8 cellular contexts compared by ENCODE assay signal in the genomic region with DNA sequence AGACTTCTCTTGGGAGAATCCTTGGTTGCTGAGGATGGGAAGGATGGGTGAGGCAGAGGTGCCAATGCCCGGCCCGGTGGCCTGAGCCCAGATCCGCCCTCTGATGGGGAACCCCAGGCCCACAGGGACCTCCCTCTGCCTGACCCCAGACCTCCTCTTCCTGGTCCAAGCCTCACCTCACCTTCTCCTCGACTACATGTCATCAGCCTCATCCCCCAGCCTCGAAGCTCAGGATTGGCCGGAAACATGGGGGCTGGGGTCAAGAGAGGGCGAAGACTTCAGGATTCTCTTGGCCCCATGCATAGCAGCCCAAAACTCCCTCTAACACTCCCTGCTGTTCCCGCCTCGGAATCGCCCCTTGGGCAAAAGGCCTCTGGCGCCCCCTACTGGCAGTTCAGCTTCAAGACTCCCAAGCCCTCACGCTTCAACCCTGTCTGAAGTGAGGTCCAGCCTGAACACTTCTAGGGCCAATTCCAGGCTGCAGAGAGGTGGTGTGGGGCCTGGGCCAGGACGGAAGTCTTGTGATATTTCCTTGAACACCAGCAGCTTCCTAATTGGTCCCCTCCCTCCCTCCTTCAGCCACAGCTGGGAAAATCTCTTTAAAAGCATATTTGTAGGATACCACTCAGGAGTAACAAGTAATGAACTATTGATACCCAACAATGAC. TPM values are rescaled to one million over a fixed set of nuclear protein-coding genes. Genes with fewer than 3 reads are reported as not detected.
DNase-seq lines count a peak whose midpoint lies in the region; ATAC-seq and TF ChIP-seq lines count a peak whose summit lies in the region.

No MANE protein-coding gene starts in this region.

- H3K4me1 ChIP-seq in liver (ENCODE audit: control insufficient read depth in 4 of 4, insufficient read depth in 4 of 4, low read length in 3 of 4) = peaks cover 0 to 16% (median 13%) of the 10 kb centered on the region in 4 donors

- WGBS in liver = 13% methylated on average over 13 of the region's 13 CpGs

- H3K27ac ChIP-seq in cingulate gyrus (ENCODE audit: low read depth, low read length) (peak overlapping the region; percentile 7), liver (ENCODE audit: low read depth in 1 of 2, low read length in 2 of 2) (no peak overlapping the region)

- TF ChIP-seq CTCF in liver (IDR thresholded peaks at IDR 0.05; ENCODE audit: low read depth, low read length, missing input control) = peak; percentile 98

- no peak overlapping the region for H3K4me3 ChIP-seq in liver (ENCODE audit: low read depth in 1 of 3, low read length in 3 of 3)

- peak; percentile 100 for TF ChIP-seq RAD21 in liver (IDR thresholded peaks at IDR 0.05)

- H3K9me3 ChIP-seq in liver (ENCODE audit: control insufficient read depth in 4 of 4, low read length in 3 of 4) = no peaks in the 10 kb centered on the region

- H3K9ac ChIP-seq in liver (ENCODE audit: low read depth in 1 of 2, low read length in 2 of 2) = no peak overlapping the region

- H3K36me3 ChIP-seq in liver (ENCODE audit: control insufficient read depth in 4 of 4, insufficient read depth in 3 of 4, low read depth in 1 of 4, low read length in 3 of 4) = no peaks in the 10 kb centered on the region

- ATAC-seq in HG03108 (IDR thresholded peaks at IDR 0.05; ENCODE audit: unreplicated experiment) = peak; percentile 54
- ATAC-seq in HG03442 (IDR thresholded peaks at IDR 0.05; ENCODE audit: unreplicated experiment) = no peak

- in situ Hi-C loops in Caki2 (cut with HindIII; ENCODE audit: low pct_unique_long_range_greater_than_20kb, low sequenced_read_pairs) = no loop called here

- H3K27me3 ChIP-seq in liver (ENCODE audit: control insufficient read depth in 4 of 4, insufficient read depth in 4 of 4, low read length in 3 of 4) = no peaks in the 10 kb centered on the region

- DNase-seq in Caki2 (ENCODE audit: low read depth) (peak; percentile 64), NCI-H526 treated with DMSO at 0.1 percent for 48 hours (lab: John Stamatoyannopoulos, UW) (peak; percentile 69)
- DNase-seq in activated CD4-positive, alpha-beta T cell treated with anti-CD3 and anti-CD28 coated beads, Interleukin-2, amount 50 U/mL, for 1 hour = peak; percentile 92
- peak; percentile 89 to 91 (median 90) for DNase-seq in stimulated activated CD4-positive, alpha-beta T cell treated with anti-CD3 and anti-CD28 coated beads, TNF-alpha, amount 100 ng/mL, for 24 hours (ENCODE audit: low read depth in 3 of 3)

TF ChIP-seq in liver, 16 proteins besides CTCF, POLR2A, EP300 and RAD21:
- no peak for TF ChIP-seq SP1 (IDR thresholded peaks at IDR 0.05)
- no peak for TF ChIP-seq TAF1 (conservative IDR thresholded peaks at IDR 0.05)
- TF ChIP-seq JUND (IDR thresholded peaks at IDR 0.05) = no peak
- TF ChIP-seq NR2F2 (IDR thresholded peaks at IDR 0.05) = peak; percentile 18
- TF ChIP-seq HNF4G (IDR thresholded peaks at IDR 0.05) = no peak
- TF ChIP-seq EGR1 (IDR thresholded peaks at IDR 0.05; ENCODE audit: low read depth in 2 of 2) = no peak
- TF ChIP-seq YY1 (IDR thresholded peaks at IDR 0.05) = no peak
- no peak for TF ChIP-seq GABPA (IDR thresholded peaks at IDR 0.05 in 1 of 2, conservative IDR thresholded peaks at IDR 0.05 in 1 of 2)
- no peak for TF ChIP-seq FOXA1 (IDR thresholded peaks at IDR 0.05)
- TF ChIP-seq, protein P1, sequence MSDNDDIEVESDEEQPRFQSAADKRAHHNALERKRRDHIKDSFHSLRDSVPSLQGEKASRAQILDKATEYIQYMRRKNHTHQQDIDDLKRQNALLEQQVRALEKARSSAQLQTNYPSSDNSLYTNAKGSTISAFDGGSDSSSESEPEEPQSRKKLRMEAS (IDR thresholded peaks at IDR 0.05) = no peak
- no peak for TF ChIP-seq FOXA2 (IDR thresholded peaks at IDR 0.05)
- TF ChIP-seq HNF4A (conservative IDR thresholded peaks at IDR 0.05) = peak in 1 of 2 donors; percentile 26
- TF ChIP-seq, protein P2, sequence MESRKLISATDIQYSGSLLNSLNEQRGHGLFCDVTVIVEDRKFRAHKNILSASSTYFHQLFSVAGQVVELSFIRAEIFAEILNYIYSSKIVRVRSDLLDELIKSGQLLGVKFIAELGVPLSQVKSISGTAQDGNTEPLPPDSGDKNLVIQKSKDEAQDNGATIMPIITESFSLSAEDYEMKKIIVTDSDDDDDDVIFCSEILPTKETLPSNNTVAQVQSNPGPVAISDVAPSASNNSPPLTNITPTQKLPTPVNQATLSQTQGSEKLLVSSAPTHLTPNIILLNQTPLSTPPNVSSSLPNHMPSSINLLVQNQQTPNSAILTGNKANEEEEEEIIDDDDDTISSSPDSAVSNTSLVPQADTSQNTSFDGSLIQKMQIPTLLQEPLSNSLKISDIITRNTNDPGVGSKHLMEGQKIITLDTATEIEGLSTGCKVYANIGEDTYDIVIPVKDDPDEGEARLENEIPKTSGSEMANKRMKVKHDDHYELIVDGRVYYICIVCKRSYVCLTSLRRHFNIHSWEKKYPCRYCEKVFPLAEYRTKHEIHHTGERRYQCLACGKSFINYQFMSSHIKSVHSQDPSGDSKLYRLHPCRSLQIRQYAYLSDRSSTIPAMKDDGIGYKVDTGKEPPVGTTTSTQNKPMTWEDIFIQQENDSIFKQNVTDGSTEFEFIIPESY (IDR thresholded peaks at IDR 0.05) = no peak
- TF ChIP-seq, protein P3, sequence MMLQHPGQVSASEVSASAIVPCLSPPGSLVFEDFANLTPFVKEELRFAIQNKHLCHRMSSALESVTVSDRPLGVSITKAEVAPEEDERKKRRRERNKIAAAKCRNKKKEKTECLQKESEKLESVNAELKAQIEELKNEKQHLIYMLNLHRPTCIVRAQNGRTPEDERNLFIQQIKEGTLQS (IDR thresholded peaks at IDR 0.05) = no peak
- TF ChIP-seq RXRA (IDR thresholded peaks at IDR 0.05) = peak in 1 of 2 donors; percentile 44

RNA-seq across cellular contexts. Expression of gene ARHGAP27, which starts 47.2 kb away (rescaled TPM):
- 15.8 and 25.4 TPM in 2 replicates for total RNA-seq in Caki2 (2014; rRNA removed; shearing (Covaris generic); ENCODE audit: low replicate concordance)
- total RNA-seq in liver = 10 to 100 TPM; 10.6 to 10.9 TPM
- polyA plus RNA-seq in liver = 1 to 10 TPM; 1.8 to 4.9 TPM
